Comparison of ENCODE assay signal across 8 cellular contexts in the genomic region with DNA sequence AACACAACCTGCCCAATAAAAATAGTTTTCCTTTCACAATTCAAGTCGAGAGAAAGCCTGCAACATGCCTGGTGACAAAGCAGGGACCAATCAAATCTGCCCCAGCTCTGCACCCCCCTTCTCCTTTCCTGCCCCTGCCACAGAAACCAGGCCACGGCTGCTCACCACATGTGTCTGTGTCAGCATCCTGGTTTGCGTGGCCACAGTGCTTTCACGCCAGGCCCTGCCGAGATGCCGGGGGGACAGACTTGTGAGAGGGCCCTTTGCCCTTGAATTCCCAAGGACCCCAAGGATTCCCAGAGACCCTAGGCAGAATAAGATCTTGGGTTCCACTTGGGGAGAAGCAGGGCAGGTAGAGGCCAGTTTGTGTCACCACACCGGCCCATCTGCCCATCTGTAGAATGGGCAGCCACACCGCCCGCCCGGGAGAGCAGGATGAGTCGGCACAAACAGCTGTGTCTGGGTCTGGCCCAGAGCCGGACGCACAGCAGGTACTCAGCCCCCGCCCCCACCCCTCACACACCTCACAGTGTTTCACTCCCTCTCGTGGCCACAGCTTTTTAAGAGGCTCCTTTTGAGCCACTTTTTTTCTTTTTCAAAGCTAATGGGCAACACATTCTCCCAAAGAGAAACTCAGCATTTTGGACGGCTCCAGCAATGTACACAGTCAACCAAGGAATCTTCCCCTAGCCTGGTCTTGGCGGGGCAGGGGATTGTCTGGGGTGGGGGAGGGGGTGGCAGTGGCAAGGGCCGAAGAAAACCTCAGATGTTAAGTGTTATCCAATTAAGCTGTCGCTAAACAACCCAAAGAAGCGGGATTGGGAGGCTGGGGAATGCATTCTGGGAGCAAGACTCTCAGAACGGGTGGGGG. TPM values are rescaled to one million over a fixed set of nuclear protein-coding genes. Genes with fewer than 3 reads are reported as not detected.
A peak's percentile ranks its signal among the peaks of the same experiment; 100 is the strongest.
DNase-seq lines count a peak whose midpoint lies in the region; ATAC-seq and TF ChIP-seq lines count a peak whose summit lies in the region.

No MANE protein-coding gene starts in this region.

- peak in 1 of 2 experiments; percentile 47 for DNase-seq in SJSA1 (ENCODE audit: low read depth in 1 of 2, low spot score in 2 of 2)
- DNase-seq in activated effector memory CD4-positive, alpha-beta T cell treated with Interleukin-2 at 50 U/mL for 16 hours: peak; percentile 77
- peak; percentile 83 for DNase-seq in stimulated activated naive CD4-positive, alpha-beta T cell treated with Interleukin-2 at 50 U/mL for 16 hours (lab: John Stamatoyannopoulos, UW)
- no peak for DNase-seq in right atrium auricular region (ENCODE audit: low spot score)
- DNase-seq in G401 (ENCODE audit: low spot score): no peak
- DNase-seq in gastrocnemius medialis: no peak

- H3K9me3 ChIP-seq in SJSA1 (replicated peaks) (no peaks in the 10 kb centered on the region), mesodermal cell (ENCODE audit: control insufficient read depth, low read length) (no peaks in the 10 kb centered on the region), right atrium auricular region (peaks cover 0 to 22% of the 10 kb centered on the region in 2 donors), gastrocnemius medialis (peaks cover 0 to 3% (median 0%) of the 10 kb centered on the region in 3 donors)

- ATAC-seq in GM18867 (IDR thresholded peaks at IDR 0.05; ENCODE audit: unreplicated experiment) (no peak), gastrocnemius medialis (no peak)

- H3K36me3 ChIP-seq in SJSA1 (no peaks in the 10 kb centered on the region), mesodermal cell (ENCODE audit: control insufficient read depth, insufficient read depth, low read length) (no peaks in the 10 kb centered on the region), right atrium auricular region (no peaks in the 10 kb centered on the region), gastrocnemius medialis (no peaks in the 10 kb centered on the region)

- no peak overlapping the region for H3K4me3 ChIP-seq in SJSA1
- H3K4me3 ChIP-seq in mesodermal cell (ENCODE audit: extremely low read depth, insufficient read depth, low read length, poor library complexity, severe bottlenecking): peak overlapping the region; percentile 21
- H3K4me3 ChIP-seq in right atrium auricular region: no peak overlapping the region
- no peak overlapping the region for H3K4me3 ChIP-seq in gastrocnemius medialis

- intact Hi-C loops in gastrocnemius medialis (cut with DNase I; ENCODE audit: low total_unique reads): no loop called here

- H3K27me3 ChIP-seq in SJSA1 (replicated peaks) (no peaks in the 10 kb centered on the region), right atrium auricular region (peaks cover 0 to 3% of the 10 kb centered on the region in 2 donors), gastrocnemius medialis (peaks cover 6 to 15% (median 10%) of the 10 kb centered on the region in 3 donors)

- TF ChIP-seq CTCF in right atrium auricular region (IDR thresholded peaks at IDR 0.05) (no peak), gastrocnemius medialis (IDR thresholded peaks at IDR 0.05 in 4 of 5, conservative IDR thresholded peaks at IDR 0.05 in 1 of 5) (no peak)

- peak overlapping the region; percentile 17; the same call in 1 of the 2 replicates for H3K27ac ChIP-seq in SJSA1
- peak overlapping the region; percentile 36 for H3K27ac ChIP-seq in mesodermal cell (ENCODE audit: low read depth, low read length, severe bottlenecking)
- H3K27ac ChIP-seq in right atrium auricular region: no peak overlapping the region
- H3K27ac ChIP-seq in gastrocnemius medialis: no peak overlapping the region

- no peak for TF ChIP-seq POLR2A in gastrocnemius medialis (IDR thresholded peaks at IDR 0.05)

- H3K4me1 ChIP-seq in SJSA1 (replicated peaks): peaks cover 47% of the 10 kb centered on the region
- peaks cover 43% of the 10 kb centered on the region for H3K4me1 ChIP-seq in mesodermal cell (ENCODE audit: control insufficient read depth, insufficient read depth, low read length, poor library complexity, severe bottlenecking)
- no peaks in the 10 kb centered on the region for H3K4me1 ChIP-seq in right atrium auricular region
- peaks cover 7 to 11% of the 10 kb centered on the region in 2 donors for H3K4me1 ChIP-seq in gastrocnemius medialis

- 56 to 60% methylated on average over 13 of the region's 21 CpGs for WGBS in mesodermal cell (ENCODE audit: insufficient coverage in 2 of 2), 2 experiments

- in situ Hi-C loops in G401 (cut with HindIII; ENCODE audit: low sequenced_read_pairs): no loop called here
- in situ Hi-C loops in gastrocnemius medialis (cut with MboI; ENCODE audit: low sequenced_read_pairs in 4 of 4): no loop called here

RNA-seq across cellular contexts. Expression of gene BCL11B, which starts 41.5 kb away (rescaled TPM):
- 2.1 and 2.6 TPM in 2 replicates for total RNA-seq in SJSA1 (2014; rRNA removed; shearing (Covaris generic))
- polyA plus RNA-seq in mesodermal cell (2013, experiment 1 of 2): 0.37 TPM
- polyA plus RNA-seq in mesodermal cell (2013, experiment 2 of 2): 0.35 TPM
- total RNA-seq in right atrium auricular region (under 1 TPM; 0.19 to 0.43 TPM), gastrocnemius medialis (under 1 TPM in 3 of 4 donors, not detected in 1; 0.05 to 0.62 (median 0.18) TPM)
- total RNA-seq in G401 (2014; rRNA removed; shearing (Covaris generic)): not detected in 2 replicates

Comparison
In these comparisons a context has a peak if more than half of its experiments do, and no peak if none do; other contexts are left out.
1. DNase-seq: peak in activated effector memory CD4-positive, alpha-beta T cell treated with Interleukin-2 at 50 U/mL for 16 hours (single experiment) and stimulated activated naive CD4-positive, alpha-beta T cell treated with Interleukin-2 at 50 U/mL for 16 hours (single experiment); none in right atrium auricular region (single experiment), G401 (single experiment) and gastrocnemius medialis (0 of 2).
2. H3K27ac ChIP-seq: peak in SJSA1 (single experiment) and mesodermal cell (single experiment); none in right atrium auricular region (0 of 2) and gastrocnemius medialis (0 of 4).